In genomic region chr20:34824861-34825529, GRCh38 we compare ENCODE assay signal across 1 cellular context.
TF ChIP-seq lines count a peak whose summit lies in the region.

No MANE protein-coding gene starts in this region.

TF ChIP-seq in HepG2, 621 proteins besides CTCF, POLR2A, EP300 and RAD21 (continues in another document):
- TF ChIP-seq PATZ1 (CRISPR knock-in tag; IDR thresholded peaks at IDR 0.05) (peak; percentile 93), HIVEP1 (CRISPR knock-in tag; IDR thresholded peaks at IDR 0.05) (peak; percentile 54), CBX1 (IDR thresholded peaks at IDR 0.05; ENCODE audit: low read depth) (peak; percentile 79), TEAD3 (CRISPR knock-in tag; optimal IDR thresholded peaks at IDR 0.05; ENCODE audit: borderline replicate concordance) (peak; percentile 42), RXRA (CRISPR knock-in tag; IDR thresholded peaks at IDR 0.05) (peak; percentile 37; the same call in 1 of the 2 replicates), ZNF296 (CRISPR knock-in tag; conservative IDR thresholded peaks at IDR 0.05) (0 out of 2 replicates have a peak, but pooled peaks have one; percentile 58), ZNF251 (CRISPR knock-in tag; IDR thresholded peaks at IDR 0.05) (no peak), TEAD2 (CRISPR knock-in tag; IDR thresholded peaks at IDR 0.05) (peak; percentile 20; the same call in 1 of the 2 replicates), PCBP1 (IDR thresholded peaks at IDR 0.05; ENCODE audit: borderline replicate concordance, low read depth, low read length) (peak; percentile 17; the same call in 1 of the 2 replicates), ZNF530 (CRISPR knock-in tag; IDR thresholded peaks at IDR 0.05; ENCODE audit: low read depth) (0 out of 2 replicates have a peak, but pooled peaks have one; percentile 49), EEA1 (CRISPR knock-in tag; IDR thresholded peaks at IDR 0.05; ENCODE audit: borderline replicate concordance) (peak; percentile 58; the same call in 1 of the 2 replicates), GABPB1 (CRISPR knock-in tag; IDR thresholded peaks at IDR 0.05) (peak; percentile 47), ZNF557 (CRISPR knock-in tag; IDR thresholded peaks at IDR 0.05) (no peak), ZBTB38 (CRISPR knock-in tag; IDR thresholded peaks at IDR 0.05) (peak; percentile 48; the same call in 1 of the 2 replicates), PPARG (CRISPR knock-in tag; conservative IDR thresholded peaks at IDR 0.05) (no peak), ZFY (CRISPR knock-in tag; IDR thresholded peaks at IDR 0.05) (peak; percentile 96), KMT2B (CRISPR knock-in tag; IDR thresholded peaks at IDR 0.05) (0 out of 2 replicates have a peak, but pooled peaks have one; percentile 51), TFE3 (CRISPR knock-in tag; IDR thresholded peaks at IDR 0.05) (peak; percentile 13; the same call in 1 of the 2 replicates), ZNF883 (CRISPR knock-in tag; IDR thresholded peaks at IDR 0.05; ENCODE audit: not compliant biosample characterization) (peak; percentile 41), STAT5B (CRISPR knock-in tag; IDR thresholded peaks at IDR 0.05) (0 out of 2 replicates have a peak, but pooled peaks have one; percentile 40), CREB3 (CRISPR knock-in tag; IDR thresholded peaks at IDR 0.05) (peak; percentile 45; the same call in 1 of the 2 replicates), SNAPC5 (CRISPR knock-in tag; IDR thresholded peaks at IDR 0.05; ENCODE audit: borderline replicate concordance) (0 out of 2 replicates have a peak, but pooled peaks have one; percentile 22), GZF1 (CRISPR knock-in tag; IDR thresholded peaks at IDR 0.05) (0 out of 2 replicates have a peak, but pooled peaks have one; percentile 17), SIN3A (IDR thresholded peaks at IDR 0.05; ENCODE audit: borderline replicate concordance, low read depth, low read length) (peak; percentile 18; the same call in 1 of the 2 replicates), ZNF562 (CRISPR knock-in tag; IDR thresholded peaks at IDR 0.05; ENCODE audit: borderline replicate concordance) (no peak), ZNF343 (CRISPR knock-in tag; IDR thresholded peaks at IDR 0.05) (0 out of 2 replicates have a peak, but pooled peaks have one; percentile 20), ZNF142 (CRISPR knock-in tag; IDR thresholded peaks at IDR 0.05) (peak; percentile 43; the same call in 1 of the 2 replicates), ZNF710 (CRISPR knock-in tag; IDR thresholded peaks at IDR 0.05; ENCODE audit: borderline replicate concordance) (peak; percentile 57; the same call in 1 of the 2 replicates), ZNF329 (CRISPR knock-in tag; IDR thresholded peaks at IDR 0.05; ENCODE audit: low read depth) (0 out of 2 replicates have a peak, but pooled peaks have one; percentile 23), PHF21A (CRISPR knock-in tag; IDR thresholded peaks at IDR 0.05) (peak; percentile 48), ZNF513 (CRISPR knock-in tag; conservative IDR thresholded peaks at IDR 0.05) (peak; percentile 97; the same call in 1 of the 2 replicates), ZNF333 (CRISPR knock-in tag; IDR thresholded peaks at IDR 0.05; ENCODE audit: borderline replicate concordance) (0 out of 2 replicates have a peak, but pooled peaks have one; percentile 33), ESRRA (CRISPR knock-in tag; IDR thresholded peaks at IDR 0.05; ENCODE audit: low read depth) (peak; percentile 18; the same call in 1 of the 2 replicates), KDM5A (IDR thresholded peaks at IDR 0.05; ENCODE audit: borderline replicate concordance, low read length) (peak; percentile 22; the same call in 1 of the 2 replicates), YEATS2 (CRISPR knock-in tag; IDR thresholded peaks at IDR 0.05; ENCODE audit: borderline replicate concordance) (peak; percentile 54; the same call in 1 of the 2 replicates), ZBTB43 (CRISPR knock-in tag; conservative IDR thresholded peaks at IDR 0.05) (peak; percentile 58; the same call in 1 of the 2 replicates), NCOA5 (CRISPR knock-in tag; IDR thresholded peaks at IDR 0.05) (no peak), ZBTB42 (CRISPR knock-in tag; IDR thresholded peaks at IDR 0.05) (0 out of 2 replicates have a peak, but pooled peaks have one; percentile 63), CCDC6 (CRISPR knock-in tag; IDR thresholded peaks at IDR 0.05) (peak; percentile 95), ETV6 (CRISPR knock-in tag; conservative IDR thresholded peaks at IDR 0.05) (0 out of 2 replicates have a peak, but pooled peaks have one; percentile 20), PHF20 (CRISPR knock-in tag; IDR thresholded peaks at IDR 0.05) (peak; percentile 65; the same call in 1 of the 2 replicates), ZNF446 (CRISPR knock-in tag; IDR thresholded peaks at IDR 0.05) (peak; percentile 94; the same call in 1 of the 2 replicates), SOX6 (IDR thresholded peaks at IDR 0.05) (no peak), SOX6 (CRISPR knock-in tag; IDR thresholded peaks at IDR 0.05) (peak; percentile 62; the same call in 1 of the 2 replicates), GMEB1 (CRISPR knock-in tag; IDR thresholded peaks at IDR 0.05; ENCODE audit: borderline replicate concordance) (peak; percentile 60)
